Comparison of ENCODE assay signal across 13 cellular contexts in genomic region chr11:47189100-47189834, GRCh38. TPM values are rescaled to one million over a fixed set of nuclear protein-coding genes. Genes with fewer than 3 reads are reported as not detected.
DNase-seq lines count a peak whose midpoint lies in the region; ATAC-seq, FAIRE-seq and TF ChIP-seq lines count a peak whose summit lies in the region.
"Had no signal": no experiment of that assay in that cellular context is flagged by ENCODE, and none has a peak within 500 bp of the region (broad histone marks: within the 10 kb centered on the region; RNA-seq: fewer than 3 reads in every experiment).

No MANE protein-coding gene starts in this region.

- peak; percentile 99 for FAIRE-seq in HepG2 (lab: Jason Lieb, UNC)

- peak overlapping the region; percentile 1 for H3K27ac Mint-ChIP-seq in MCF 10A (ENCODE audit: low read depth, unreplicated experiment)
- H3K27ac Mint-ChIP-seq: CD14-positive monocyte; T-helper 1 cell treated with Interleukin-12 subunit alpha and Interleukin-12 subunit beta and Interleukin-4 antibody, amounts not matched to agents 30 μg/mL and 1 μg/mL, for 36 hours had no signal

- H3K27me3 Mint-ChIP-seq in MCF 10A (ENCODE audit: insufficient read depth, unreplicated experiment) = no peaks in the 10 kb centered on the region

- in situ Hi-C loops in HepG2 (cut with HindIII; ENCODE audit: extremely low pct_ligation_motif_present, low pct_unique_long_range_greater_than_20kb) = no loop called here

- H3K4me3 ChIP-seq in heart right ventricle (no peak overlapping the region), HepG2 (replicated peaks in 1 of 3; ENCODE audit: insufficient read depth in 1 of 3, low read depth in 2 of 3, low read length in 3 of 3) (peak overlapping the region in 1 of 3 experiments; percentile 13; a peak in 1 of 6 replicates), uterus (no peak overlapping the region)

- TF ChIP-seq POLR2A in HepG2 (IDR thresholded peaks at IDR 0.05; ENCODE audit: insufficient read depth in 1 of 2, low read depth in 2 of 2, low read length in 2 of 2) (no peak; a peak in 1 of 4 replicates), uterus (IDR thresholded peaks at IDR 0.05) (no peak)

- BruUV-seq in MCF 10A (replicated peaks; lab: Mats Ljungman, UMichigan) (no TSS peak), HepG2 (replicated peaks; lab: Mats Ljungman, UMichigan) (no TSS peak)

- H3K36me3 Mint-ChIP-seq in MCF 10A (ENCODE audit: insufficient read depth, unreplicated experiment) = peaks cover 4% of the 10 kb centered on the region
- H3K36me3 Mint-ChIP-seq: CD14-positive monocyte had no signal

- H3K36me3 ChIP-seq in heart right ventricle (no peaks in the 10 kb centered on the region), HepG2 (replicated peaks in 1 of 2; ENCODE audit: control insufficient read depth in 1 of 2, insufficient read depth in 2 of 2, low read length in 2 of 2) (no peaks in the 10 kb centered on the region), uterus (no peaks in the 10 kb centered on the region)

- intact Hi-C loops in heart right ventricle (cut with DNase I) = loop anchor here in 3 of 10 donors (5.0 to 10.0 kb wide), 3 partner anchors 46 to 166 kb away; partner anchors contain the start of gene MYBPC3 (in 2 of the 3)
- intact Hi-C loops in cardiac septum (cut with DNase I) = no loop called here
- intact Hi-C loops in MCF 10A (cut with micrococcal nuclease) = no loop called here
- intact Hi-C loops in HepG2 (cut with micrococcal nuclease; ENCODE audit: unreplicated experiment) = loop anchor here (2.0 kb wide), 1 partner anchor 26 kb away; the partner anchor contains the start of gene DDB2
- intact Hi-C loops in uterus (cut with DNase I; ENCODE audit: low total_unique reads) = no loop called here

- H3K9me3 ChIP-seq in heart right ventricle (no peaks in the 10 kb centered on the region), HepG2 (ENCODE audit: low read length) (no peaks in the 10 kb centered on the region), uterus (no peaks in the 10 kb centered on the region)

- H3K4me1 ChIP-seq in heart right ventricle = peaks cover 9 to 51% (median 38%) of the 10 kb centered on the region in 9 donors
- peaks cover 56% of the 10 kb centered on the region for H3K4me1 ChIP-seq in HepG2 (ENCODE audit: insufficient read depth, low read length)
- peaks cover 0 to 16% of the 10 kb centered on the region in 2 donors for H3K4me1 ChIP-seq in uterus

- 62 to 63% methylated on average over 11 of the region's 11 CpGs for WGBS in heart right ventricle, 2 donors
- WGBS in HepG2 (ENCODE audit: low lambda C conversion rate) = 12% methylated on average over 11 of the region's 11 CpGs

- peaks cover 0 to 47% (median 0%) of the 10 kb centered on the region in 7 donors for H3K27me3 ChIP-seq in heart right ventricle
- no peaks in the 10 kb centered on the region for H3K27me3 ChIP-seq in HepG2 (ENCODE audit: control insufficient read depth in 1 of 2, insufficient read depth in 2 of 2, low read length in 2 of 2)
- no peaks in the 10 kb centered on the region for H3K27me3 ChIP-seq in uterus

- TF ChIP-seq CTCF in heart right ventricle (IDR thresholded peaks at IDR 0.05) (no peak), MCF 10A (IDR thresholded peaks at IDR 0.05; ENCODE audit: unreplicated experiment) (no peak), HepG2 (CRISPR knock-in tag; IDR thresholded peaks at IDR 0.05) (no peak), uterus (IDR thresholded peaks at IDR 0.05) (no peak)

- POLR2A ChIA-PET in MCF 10A (lab: Yijun Ruan, JAX) (interaction anchor here (0.6 to 6.4 kb wide), 17 partner anchors 8 to 264 kb away, joined by 3 to 199 read pairs (median 4); partner anchors contain the start of genes ACP2, ARFGAP2 and DDB2), HepG2 (lab: Yijun Ruan, JAX) (interaction anchor here (1.0 to 9.2 kb wide), 10 partner anchors 11 to 81 kb away, joined by 3 to 247 read pairs (median 7); partner anchors contain the start of genes ACP2, ARFGAP2, DDB2 and MADD)

- TF ChIP-seq RAD21 in HepG2 (CRISPR knock-in tag; IDR thresholded peaks at IDR 0.05) = no peak

- no peaks in the 10 kb centered on the region for H4K20me1 ChIP-seq in HepG2 (ENCODE audit: insufficient read depth, low read length)

- peak overlapping the region; percentile 51 for H3K4me2 ChIP-seq in HepG2 (ENCODE audit: low read depth, low read length)

- no peak for DNase-seq in heart right ventricle
- no peak for DNase-seq in cardiac septum (ENCODE audit: low spot score)
- DNase-seq in MCF 10A (ENCODE audit: unreplicated experiment) = peak; percentile 87
- peak; percentile 99 for DNase-seq in HepG2 (ENCODE audit: low spot score)
- DNase-seq in uterus = no peak
- DNase-seq in NCI-H1417 treated with DMSO at 0.1 percent for 48 hours (lab: John Stamatoyannopoulos, UW) = no peak
- no peak for DNase-seq in NCI-H510A treated with DMSO at 0.1 percent for 48 hours (lab: John Stamatoyannopoulos, UW)
- no peak for DNase-seq in NK-92 treated with Interleukin-12 subunit alpha and Interleukin-12 subunit beta, amount 100 ng/mL, for 24 hours (lab: John Stamatoyannopoulos, UW)
- DNase-seq: activated naive CD4-positive, alpha-beta T cell treated with Interleukin-2 at 50 U/mL for 16 hours; hypothalamus; NCI-H146 had no signal

- ATAC-seq in heart right ventricle (no peak), HepG2 (peak; percentile 32)

- TF ChIP-seq EP300 in HepG2 (IDR thresholded peaks at IDR 0.05; ENCODE audit: low read depth in 2 of 2, low read length in 2 of 2) = peak; percentile 64 to 90; a peak in 3 of 4 replicates
- TF ChIP-seq EP300 in HepG2 (CRISPR knock-in tag; IDR thresholded peaks at IDR 0.05; ENCODE audit: borderline replicate concordance) = peak; percentile 89

- H3K79me2 ChIP-seq in HepG2 (ENCODE audit: insufficient read depth, low read length) = peaks cover 4% of the 10 kb centered on the region

- peak overlapping the region; percentile 2 for H3K4me3 Mint-ChIP-seq in MCF 10A (ENCODE audit: unreplicated experiment)
- H3K4me3 Mint-ChIP-seq: T-helper 1 cell treated with Interleukin-12 subunit alpha and Interleukin-12 subunit beta and Interleukin-4 antibody, amounts not matched to agents 30 μg/mL and 1 μg/mL, for 36 hours had no signal

- no peaks in the 10 kb centered on the region for H3K9me3 Mint-ChIP-seq in MCF 10A (ENCODE audit: unreplicated experiment)
- H3K9me3 Mint-ChIP-seq: T-helper 1 cell treated with Interleukin-12 subunit alpha and Interleukin-12 subunit beta and Interleukin-4 antibody, amounts not matched to agents 30 μg/mL and 1 μg/mL, for 36 hours had no signal

- H3K9ac ChIP-seq in HepG2 (ENCODE audit: insufficient read depth, low read depth, low read length) = peak overlapping the region; percentile 47

- peak overlapping the region in 9 of 10 donors; percentile 7 to 100 (median 95) for H3K27ac ChIP-seq in heart right ventricle
- H3K27ac ChIP-seq in HepG2 (ENCODE audit: extremely low read length, insufficient read depth, low read length) = peak overlapping the region; percentile 69
- H3K27ac ChIP-seq in uterus = peak overlapping the region; percentile 89 to 96

- H2AFZ ChIP-seq in HepG2 (ENCODE audit: low read length) = no peak overlapping the region

- CTCF ChIA-PET in MCF 10A (lab: Yijun Ruan, JAX) = interaction anchor here (0.5 to 4.2 kb wide), 8 partner anchors 8 to 473 kb away, joined by 3 to 24 read pairs (median 4); partner anchors contain the start of genes ACP2, ARFGAP2 and DDB2
- CTCF ChIA-PET in HepG2 (lab: Yijun Ruan, JAX; ENCODE audit: low intra/inter-chr PET ratio, low total read pairs) = no interaction called here

- H3K4me1 Mint-ChIP-seq in MCF 10A (ENCODE audit: insufficient read depth, unreplicated experiment) = peaks cover 8% of the 10 kb centered on the region

RNA-seq across cellular contexts. Expression of gene PACSIN3, which starts 3.0 kb away (rescaled TPM):
- 100 to 1,000 TPM; 146 to 335 (median 257) TPM for total RNA-seq in heart right ventricle
- polyA plus RNA-seq in heart right ventricle = 100 to 1,000 TPM; 163 to 209 TPM
- total RNA-seq in cardiac septum = 295 TPM
- total RNA-seq in MCF 10A (2022) = 58.7 and 67.0 TPM in 2 replicates
- 86.4 and 93.3 TPM in 2 replicates for total RNA-seq in HepG2 (2016; rRNA removed; fragmentation: Illumina TruSeq; extraction: Trizol)
- 23.5 and 25.6 TPM in 2 replicates for total RNA-seq in HepG2 (2016; cell fraction: cytosol; rRNA removed; fragmentation: Illumina TruSeq; extraction: Trizol; ENCODE audit: low read depth)
- total RNA-seq in HepG2 (2016; cell fraction: insoluble cytoplasmic fraction; rRNA removed; fragmentation: Illumina TruSeq; extraction: Trizol) = 85.9 and 101 TPM in 2 replicates
- total RNA-seq in HepG2 (2016; cell fraction: membrane; rRNA removed; fragmentation: Illumina TruSeq; extraction: Trizol) = 44.9 and 52.0 TPM in 2 replicates
- 48.3 and 58.6 TPM in 2 replicates for total RNA-seq in HepG2 (2016; cell fraction: nucleus; rRNA removed; fragmentation: Illumina TruSeq; extraction: Trizol)
- 47.9 and 56.8 TPM in 2 replicates for polyA plus RNA-seq in HepG2 (2011; rRNA removed)
- polyA plus RNA-seq in HepG2 (2011; cell fraction: cytosol; rRNA removed) = 46.8 and 58.3 TPM in 2 replicates
- polyA plus RNA-seq in HepG2 (2011; cell fraction: nucleus; rRNA removed) = 69.7 and 70.5 TPM in 2 replicates
- polyA plus RNA-seq in HepG2 (2012) = 37.6 and 45.0 TPM in 2 replicates
- 19.9 and 22.2 TPM in 2 replicates for polyA plus RNA-seq in HepG2 (2016; cell fraction: cytosol; fragmentation: Illumina TruSeq; extraction: Trizol; ENCODE audit: low read depth)
- 75.8 and 91.5 TPM in 2 replicates for polyA plus RNA-seq in HepG2 (2016; cell fraction: insoluble cytoplasmic fraction; fragmentation: Illumina TruSeq; extraction: Trizol; ENCODE audit: low read depth)
- polyA plus RNA-seq in HepG2 (2016; cell fraction: membrane; fragmentation: Illumina TruSeq; extraction: Trizol; ENCODE audit: low read depth) = 36.6 and 40.8 TPM in 2 replicates
- polyA plus RNA-seq in HepG2 (2016; cell fraction: nucleus; fragmentation: Illumina TruSeq; extraction: Trizol; ENCODE audit: insufficient read depth, low read depth) = 92.3 and 96.2 TPM in 2 replicates
- polyA minus RNA-seq in HepG2 (2011; rRNA and poly(A)+ RNA removed; ENCODE audit: low replicate concordance) = 46.1 and 86.9 TPM in 2 replicates
- 31.6 and 35.2 TPM in 2 replicates for polyA minus RNA-seq in HepG2 (2011; cell fraction: cytosol; rRNA and poly(A)+ RNA removed)
- 26.5 and 27.4 TPM in 2 replicates for polyA minus RNA-seq in HepG2 (2011; cell fraction: nucleus; rRNA and poly(A)+ RNA removed)
- total RNA-seq in uterus = 10 to 100 TPM; 28.1 to 80.3 (median 47.1) TPM
- polyA plus RNA-seq: CD14-positive monocyte had no signal

RNA-seq across cellular contexts. Expression of gene ARFGAP2, which starts 12.6 kb away (rescaled TPM):
- total RNA-seq in heart right ventricle (10 to 100 TPM; 55.7 to 69.7 (median 62.9) TPM), cardiac septum (72.3 TPM), MCF 10A (2022) (78.0 and 81.4 TPM in 2 replicates), HepG2 (2016; rRNA removed; fragmentation: Illumina TruSeq; extraction: Trizol) (67.9 and 75.3 TPM in 2 replicates), uterus (100 to 1,000 TPM in 3 of 4 donors, 10 to 100 TPM in 1; 57.4 to 243 (median 151) TPM)
- polyA plus RNA-seq in heart right ventricle (10 to 100 TPM; 47.8 to 70.2 TPM), HepG2 (2011; rRNA removed) (32.3 and 40.5 TPM in 2 replicates)
- total RNA-seq in HepG2 (2016; cell fraction: cytosol; rRNA removed; fragmentation: Illumina TruSeq; extraction: Trizol; ENCODE audit: low read depth) = 26.0 and 28.5 TPM in 2 replicates
- 60.7 and 78.7 TPM in 2 replicates for total RNA-seq in HepG2 (2016; cell fraction: insoluble cytoplasmic fraction; rRNA removed; fragmentation: Illumina TruSeq; extraction: Trizol)
- 25.6 and 29.2 TPM in 2 replicates for total RNA-seq in HepG2 (2016; cell fraction: membrane; rRNA removed; fragmentation: Illumina TruSeq; extraction: Trizol)
- 63.0 and 73.9 TPM in 2 replicates for total RNA-seq in HepG2 (2016; cell fraction: nucleus; rRNA removed; fragmentation: Illumina TruSeq; extraction: Trizol)
- 49.9 and 52.5 TPM in 2 replicates for polyA plus RNA-seq in HepG2 (2011; cell fraction: cytosol; rRNA removed)
- polyA plus RNA-seq in HepG2 (2011; cell fraction: nucleus; rRNA removed) = 135 and 137 TPM in 2 replicates
- polyA plus RNA-seq in HepG2 (2012) = 36.2 and 56.4 TPM in 2 replicates
- polyA plus RNA-seq in HepG2 (2016; cell fraction: cytosol; fragmentation: Illumina TruSeq; extraction: Trizol; ENCODE audit: low read depth) = 5.1 and 6.2 TPM in 2 replicates
- polyA plus RNA-seq in HepG2 (2016; cell fraction: insoluble cytoplasmic fraction; fragmentation: Illumina TruSeq; extraction: Trizol; ENCODE audit: low read depth) = 34.1 and 42.3 TPM in 2 replicates
- polyA plus RNA-seq in HepG2 (2016; cell fraction: membrane; fragmentation: Illumina TruSeq; extraction: Trizol; ENCODE audit: low read depth) = 10.4 and 11.9 TPM in 2 replicates
- polyA plus RNA-seq in HepG2 (2016; cell fraction: nucleus; fragmentation: Illumina TruSeq; extraction: Trizol; ENCODE audit: insufficient read depth, low read depth) = 93.3 and 105 TPM in 2 replicates
- 128 and 215 TPM in 2 replicates for polyA minus RNA-seq in HepG2 (2011; rRNA and poly(A)+ RNA removed; ENCODE audit: low replicate concordance)
- 18.9 and 27.2 TPM in 2 replicates for polyA minus RNA-seq in HepG2 (2011; cell fraction: cytosol; rRNA and poly(A)+ RNA removed)
- 108 and 119 TPM in 2 replicates for polyA minus RNA-seq in HepG2 (2011; cell fraction: nucleus; rRNA and poly(A)+ RNA removed)

RNA-seq across cellular contexts. Expression of gene DDB2, which starts 25.5 kb away (rescaled TPM):
- 10 to 100 TPM in 4 of 10 donors, 1 to 10 TPM in 6; 6.4 to 22.5 (median 8.3) TPM for total RNA-seq in heart right ventricle
- 10 to 100 TPM in 1 of 2 donors, 1 to 10 TPM in 1; 8.1 to 30.6 TPM for polyA plus RNA-seq in heart right ventricle
- total RNA-seq in cardiac septum = 13.9 TPM
- total RNA-seq in MCF 10A (2022) = 62.8 and 78.3 TPM in 2 replicates
- 83.4 and 88.1 TPM in 2 replicates for total RNA-seq in HepG2 (2016; rRNA removed; fragmentation: Illumina TruSeq; extraction: Trizol)
- 42.2 and 43.5 TPM in 2 replicates for total RNA-seq in HepG2 (2016; cell fraction: cytosol; rRNA removed; fragmentation: Illumina TruSeq; extraction: Trizol; ENCODE audit: low read depth)
- total RNA-seq in HepG2 (2016; cell fraction: insoluble cytoplasmic fraction; rRNA removed; fragmentation: Illumina TruSeq; extraction: Trizol) = 83.5 and 97.1 TPM in 2 replicates
- total RNA-seq in HepG2 (2016; cell fraction: membrane; rRNA removed; fragmentation: Illumina TruSeq; extraction: Trizol) = 57.3 and 60.8 TPM in 2 replicates
- 58.4 and 60.1 TPM in 2 replicates for total RNA-seq in HepG2 (2016; cell fraction: nucleus; rRNA removed; fragmentation: Illumina TruSeq; extraction: Trizol)
- 66.8 and 71.4 TPM in 2 replicates for polyA plus RNA-seq in HepG2 (2011; rRNA removed)
- polyA plus RNA-seq in HepG2 (2011; cell fraction: cytosol; rRNA removed) = 52.8 and 58.0 TPM in 2 replicates
- polyA plus RNA-seq in HepG2 (2011; cell fraction: nucleus; rRNA removed) = 181 and 193 TPM in 2 replicates
- polyA plus RNA-seq in HepG2 (2012) = 46.8 and 59.0 TPM in 2 replicates
- polyA plus RNA-seq in HepG2 (2016; cell fraction: cytosol; fragmentation: Illumina TruSeq; extraction: Trizol; ENCODE audit: low read depth) = 33.5 and 35.4 TPM in 2 replicates
- 91.3 and 93.6 TPM in 2 replicates for polyA plus RNA-seq in HepG2 (2016; cell fraction: insoluble cytoplasmic fraction; fragmentation: Illumina TruSeq; extraction: Trizol; ENCODE audit: low read depth)
- polyA plus RNA-seq in HepG2 (2016; cell fraction: membrane; fragmentation: Illumina TruSeq; extraction: Trizol; ENCODE audit: low read depth) = 43.2 and 43.8 TPM in 2 replicates
- polyA plus RNA-seq in HepG2 (2016; cell fraction: nucleus; fragmentation: Illumina TruSeq; extraction: Trizol; ENCODE audit: insufficient read depth, low read depth) = 125 and 136 TPM in 2 replicates
- 62.5 and 94.9 TPM in 2 replicates for polyA minus RNA-seq in HepG2 (2011; rRNA and poly(A)+ RNA removed; ENCODE audit: low replicate concordance)
- polyA minus RNA-seq in HepG2 (2011; cell fraction: cytosol; rRNA and poly(A)+ RNA removed) = 19.2 and 26.2 TPM in 2 replicates
- 62.4 and 65.9 TPM in 2 replicates for polyA minus RNA-seq in HepG2 (2011; cell fraction: nucleus; rRNA and poly(A)+ RNA removed)
- total RNA-seq in uterus = 10 to 100 TPM; 13.8 to 65.9 (median 23.8) TPM

RNA-seq across cellular contexts. Expression of gene ACP2, which starts 59.3 kb away (rescaled TPM):
- total RNA-seq in heart right ventricle (10 to 100 TPM; 17.2 to 38.8 (median 21.8) TPM), cardiac septum (17.3 TPM), MCF 10A (2022) (18.7 and 23.7 TPM in 2 replicates), HepG2 (2016; rRNA removed; fragmentation: Illumina TruSeq; extraction: Trizol) (7.8 and 20.2 TPM in 2 replicates), uterus (10 to 100 TPM; 25.6 to 36.6 (median 27.1) TPM)
- polyA plus RNA-seq in heart right ventricle (10 to 100 TPM; 28.9 to 42.6 TPM), HepG2 (2011; rRNA removed) (17.7 and 27.5 TPM in 2 replicates)
- total RNA-seq in HepG2 (2016; cell fraction: cytosol; rRNA removed; fragmentation: Illumina TruSeq; extraction: Trizol; ENCODE audit: low read depth) = 4.1 and 4.5 TPM in 2 replicates
- 6.4 and 19.4 TPM in 2 replicates for total RNA-seq in HepG2 (2016; cell fraction: insoluble cytoplasmic fraction; rRNA removed; fragmentation: Illumina TruSeq; extraction: Trizol)
- 7.4 and 7.6 TPM in 2 replicates for total RNA-seq in HepG2 (2016; cell fraction: membrane; rRNA removed; fragmentation: Illumina TruSeq; extraction: Trizol)
- total RNA-seq in HepG2 (2016; cell fraction: nucleus; rRNA removed; fragmentation: Illumina TruSeq; extraction: Trizol) = 22.3 and 27.4 TPM in 2 replicates
- polyA plus RNA-seq in HepG2 (2011; cell fraction: cytosol; rRNA removed) = 11.6 and 12.5 TPM in 2 replicates
- polyA plus RNA-seq in HepG2 (2011; cell fraction: nucleus; rRNA removed) = 57.6 and 68.7 TPM in 2 replicates
- 14.7 and 15.9 TPM in 2 replicates for polyA plus RNA-seq in HepG2 (2012)
- 3.3 and 3.6 TPM in 2 replicates for polyA plus RNA-seq in HepG2 (2016; cell fraction: cytosol; fragmentation: Illumina TruSeq; extraction: Trizol; ENCODE audit: low read depth)
- 6.0 and 8.7 TPM in 2 replicates for polyA plus RNA-seq in HepG2 (2016; cell fraction: insoluble cytoplasmic fraction; fragmentation: Illumina TruSeq; extraction: Trizol; ENCODE audit: low read depth)
- 6.0 and 6.5 TPM in 2 replicates for polyA plus RNA-seq in HepG2 (2016; cell fraction: membrane; fragmentation: Illumina TruSeq; extraction: Trizol; ENCODE audit: low read depth)
- polyA plus RNA-seq in HepG2 (2016; cell fraction: nucleus; fragmentation: Illumina TruSeq; extraction: Trizol; ENCODE audit: insufficient read depth, low read depth) = 38.9 and 42.1 TPM in 2 replicates
- 55.8 and 92.1 TPM in 2 replicates for polyA minus RNA-seq in HepG2 (2011; rRNA and poly(A)+ RNA removed; ENCODE audit: low replicate concordance)
- polyA minus RNA-seq in HepG2 (2011; cell fraction: cytosol; rRNA and poly(A)+ RNA removed) = 13.0 and 13.5 TPM in 2 replicates
- polyA minus RNA-seq in HepG2 (2011; cell fraction: nucleus; rRNA and poly(A)+ RNA removed) = 35.7 and 37.6 TPM in 2 replicates

Comparison
In these comparisons a context has a peak if more than half of its experiments do, and no peak if none do; other contexts are left out.
1. DNase-seq: peak in MCF 10A (single experiment) and HepG2 (single experiment); none in heart right ventricle (0 of 2), cardiac septum (single experiment), uterus (0 of 2), NCI-H1417 treated with DMSO at 0.1 percent for 48 hours (single experiment), NCI-H510A treated with DMSO at 0.1 percent for 48 hours (single experiment) and NK-92 treated with Interleukin-12 subunit alpha and Interleukin-12 subunit beta, amount 100 ng/mL, for 24 hours (single experiment).
2. Peak in every context shown above with its lines, with median percentiles within 50 percentile points of each other: H3K27ac ChIP-seq.